In the genomic region with DNA sequence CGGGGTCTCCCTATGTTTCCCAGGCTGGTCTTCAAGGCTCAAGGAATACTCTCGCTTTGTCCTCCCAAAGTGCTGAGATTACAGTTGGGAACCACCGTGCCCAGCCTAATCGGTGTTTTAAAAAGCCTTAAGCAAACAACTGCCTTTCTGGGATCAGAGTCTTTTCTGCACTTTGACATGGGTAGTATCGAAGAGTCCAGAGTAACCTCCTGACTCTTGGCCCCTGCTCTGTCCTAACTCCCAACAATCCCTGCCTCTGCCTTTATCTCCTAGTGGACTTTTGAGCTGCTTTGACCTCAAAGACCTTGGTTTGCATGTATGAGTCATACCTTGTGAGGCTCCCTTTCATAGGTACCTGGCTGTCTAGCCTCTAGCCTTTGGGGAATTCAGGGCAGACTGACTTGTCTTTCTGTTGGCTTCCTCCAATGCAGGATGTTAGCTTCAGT, we compare ENCODE assay signal across 8 cellular contexts. TPM values are rescaled to one million over a fixed set of nuclear protein-coding genes. Genes with fewer than 3 reads are reported as not detected.
DNase-seq lines count a peak whose midpoint lies in the region; ATAC-seq lines count a peak whose summit lies in the region.
"Had no signal": no experiment of that assay in that cellular context is flagged by ENCODE, and none has a peak within 500 bp of the region (broad histone marks: within the 10 kb centered on the region; RNA-seq: fewer than 3 reads in every experiment).

No MANE protein-coding gene starts in this region.

- DNase-seq in astrocyte of the hippocampus (ENCODE audit: low read depth, low spot score) = peak; percentile 44
- DNase-seq in G401 (ENCODE audit: low spot score) = no peak
- no peak for DNase-seq in T-helper 17 cell
- no peak for DNase-seq in dermis blood vessel endothelial cell
- DNase-seq: activated T-cell treated with anti-CD3 and anti-CD28 coated beads, Interleukin-2, amount 50 U/mL, for 48 hours had no signal

- H3K27me3 Mint-ChIP-seq in stimulated activated naive CD8-positive, alpha-beta T cell treated with anti-CD3 and anti-CD28 coated beads, Interleukin-15, Interleukin-2, amounts not matched to agents 100 ng/mL and 50 ng/mL, for 24 hours = no peaks in the 10 kb centered on the region
- no peaks in the 10 kb centered on the region for H3K27me3 Mint-ChIP-seq in T-helper 17 cell

- ATAC-seq in GM19035 (IDR thresholded peaks at IDR 0.05; ENCODE audit: unreplicated experiment) (peak; percentile 70), HG03097 (IDR thresholded peaks at IDR 0.05; ENCODE audit: low FRiP score, unreplicated experiment) (peak; percentile 75), T-helper 17 cell (no peak)

- H3K27ac Mint-ChIP-seq in stimulated activated naive CD8-positive, alpha-beta T cell treated with anti-CD3 and anti-CD28 coated beads, Interleukin-15, Interleukin-2, amounts not matched to agents 100 ng/mL and 50 ng/mL, for 24 hours = no peak overlapping the region
- H3K27ac Mint-ChIP-seq in T-helper 17 cell = no peak overlapping the region

- in situ Hi-C loops in G401 (cut with HindIII; ENCODE audit: low sequenced_read_pairs) = no loop called here

- no peaks in the 10 kb centered on the region for H3K9me3 Mint-ChIP-seq in stimulated activated naive CD8-positive, alpha-beta T cell treated with anti-CD3 and anti-CD28 coated beads, Interleukin-15, Interleukin-2, amounts not matched to agents 100 ng/mL and 50 ng/mL, for 24 hours

- peak overlapping the region; percentile 13 for H3K4me3 Mint-ChIP-seq in stimulated activated naive CD8-positive, alpha-beta T cell treated with anti-CD3 and anti-CD28 coated beads, Interleukin-15, Interleukin-2, amounts not matched to agents 100 ng/mL and 50 ng/mL, for 24 hours
- no peak overlapping the region for H3K4me3 Mint-ChIP-seq in T-helper 17 cell

- H3K4me1 Mint-ChIP-seq in stimulated activated naive CD8-positive, alpha-beta T cell treated with anti-CD3 and anti-CD28 coated beads, Interleukin-15, Interleukin-2, amounts not matched to agents 100 ng/mL and 50 ng/mL, for 24 hours (ENCODE audit: low read depth) = peaks cover 25% of the 10 kb centered on the region
- H3K4me1 Mint-ChIP-seq in T-helper 17 cell = no peaks in the 10 kb centered on the region

- no peaks in the 10 kb centered on the region for H3K9me3 ChIP-seq in T-helper 17 cell (ENCODE audit: control insufficient read depth, low read length, poor library complexity, severe bottlenecking)

- peaks cover 6% of the 10 kb centered on the region for H3K36me3 Mint-ChIP-seq in stimulated activated naive CD8-positive, alpha-beta T cell treated with anti-CD3 and anti-CD28 coated beads, Interleukin-15, Interleukin-2, amounts not matched to agents 100 ng/mL and 50 ng/mL, for 24 hours (ENCODE audit: low read depth)
- H3K36me3 Mint-ChIP-seq in T-helper 17 cell (ENCODE audit: low read depth) = no peaks in the 10 kb centered on the region

RNA-seq across cellular contexts. Expression of gene HACD2, which starts 21.0 kb away (rescaled TPM):
- 13.8 and 18.9 TPM in 2 replicates for total RNA-seq in G401 (2014; rRNA removed; shearing (Covaris generic))
- total RNA-seq in T-helper 17 cell = 10 to 100 TPM; 16.2 to 18.9 TPM
- total RNA-seq in dermis blood vessel endothelial cell = 24.8 and 39.4 TPM in 2 replicates
